Comparison of ENCODE assay signal across 35 cellular contexts in genomic region chr15:66857694-66858093, GRCh38.
"Had no signal": no experiment of that assay in that cellular context is flagged by ENCODE, and none has a peak within 500 bp of the region (broad histone marks: within the 10 kb centered on the region; RNA-seq: fewer than 3 reads in every experiment).

No MANE protein-coding gene starts in this region.

- H3K27me3 ChIP-seq: MG63 had no signal

- H3K4me3 ChIP-seq: MG63 had no signal

- H3K9me3 ChIP-seq: MG63 had no signal

- DNase-seq: Karpas-422, Kasumi-1, MG63, MM.1S, MV-4-11, NCI-H1048, NCI-H1092, NCI-H1092 treated with DMSO at 0.1 percent for 48 hours, NCI-H1105, NCI-H1105 treated with DMSO at 0.1 percent for 48 hours, NCI-H1417, NCI-H1417 treated with DMSO at 0.1 percent for 48 hours, NCI-H1436, NCI-H1436 treated with DMSO at 0.1 percent for 48 hours, NCI-H146, NCI-H1694, NCI-H1694 treated with DMSO at 0.1 percent for 48 hours, NCI-H187, NCI-H187 treated with DMSO at 0.1 percent for 48 hours, NCI-H1930, NCI-H2029, NCI-H2029 treated with DMSO at 0.1 percent for 48 hours, NCI-H2081, NCI-H2081 treated with DMSO at 0.1 percent for 48 hours, NCI-H2107, NCI-H2171, NCI-H2171 treated with DMSO at 0.1 percent for 48 hours, NCI-H2227 treated with DMSO at 0.1 percent for 48 hours, NCI-H226, NCI-H345, NCI-H446, NCI-H446 treated with DMSO at 0.1 percent for 48 hours, NCI-H510A, NCI-H510A treated with DMSO at 0.1 percent for 48 hours, NCI-H524 had no signal
